Comparison of ENCODE assay signal across 8 cellular contexts in the genomic region with DNA sequence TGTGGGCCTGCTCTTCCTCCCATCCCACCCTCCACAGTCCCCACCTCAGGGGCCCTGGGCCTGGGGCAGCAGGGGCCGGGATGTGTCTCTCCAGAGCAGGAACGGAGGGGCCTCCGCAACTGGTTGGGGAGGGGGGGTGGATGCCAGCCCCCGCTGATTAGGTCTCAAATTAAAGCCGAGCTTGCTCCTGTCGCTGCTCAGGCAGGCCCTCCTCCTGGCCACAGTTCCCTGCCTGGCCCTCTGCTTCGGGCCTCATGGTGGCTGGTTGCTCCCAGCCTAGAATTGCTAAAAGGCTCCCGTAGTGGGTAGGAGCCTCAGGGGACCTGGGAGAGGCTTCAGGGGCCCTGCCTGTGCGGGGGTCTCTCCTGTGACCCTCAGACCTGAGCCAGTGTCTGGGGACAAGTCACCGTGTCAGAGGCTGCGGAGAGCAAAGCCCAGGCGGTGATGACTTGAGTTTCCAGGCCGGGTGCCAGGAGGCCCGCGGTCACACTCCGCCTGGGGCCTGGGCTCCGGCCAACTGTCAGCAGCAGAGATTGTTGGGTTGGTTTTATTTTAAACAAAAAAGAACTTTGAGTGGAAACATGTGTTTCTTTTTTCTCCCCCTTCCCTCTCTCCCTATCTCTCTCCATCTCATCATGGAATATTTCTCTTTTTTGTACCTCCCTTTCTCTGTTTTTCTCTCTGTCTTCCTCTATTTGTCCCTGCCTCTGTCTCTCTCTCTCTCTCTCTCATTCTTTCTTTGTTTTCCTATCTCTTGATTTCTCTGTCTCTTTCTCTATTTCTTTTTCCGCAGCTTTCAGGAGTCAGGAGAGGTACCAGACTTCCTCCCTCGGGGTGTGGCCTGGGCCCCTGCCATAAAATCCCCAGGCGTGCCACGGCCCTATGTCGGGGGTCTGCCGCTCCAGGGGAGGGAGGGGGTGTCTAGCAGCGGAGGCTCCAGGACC. TPM values are rescaled to one million over a fixed set of nuclear protein-coding genes. Genes with fewer than 3 reads are reported as not detected.
A peak's percentile ranks its signal among the peaks of the same experiment; 100 is the strongest.
DNase-seq lines count a peak whose midpoint lies in the region; ATAC-seq, FAIRE-seq and TF ChIP-seq lines count a peak whose summit lies in the region.
"Had no signal": no experiment of that assay in that cellular context is flagged by ENCODE, and none has a peak within 500 bp of the region (broad histone marks: within the 10 kb centered on the region; RNA-seq: fewer than 3 reads in every experiment).

No MANE protein-coding gene starts in this region.

- H3K27me3 ChIP-seq in HUES64 (ENCODE audit: insufficient read depth, low read length): no peaks in the 10 kb centered on the region
- H3K27me3 ChIP-seq in small intestine (ENCODE audit: control insufficient read depth in 2 of 2, insufficient read depth in 2 of 2, low read length in 2 of 2): no peaks in the 10 kb centered on the region

- no peak for TF ChIP-seq CTCF in astrocyte of the cerebellum (IDR thresholded peaks at IDR 0.05; ENCODE audit: low read depth, low read length, missing control alignments)
- no peak for TF ChIP-seq CTCF in GM10266 (IDR thresholded peaks at IDR 0.05; ENCODE audit: control insufficient read depth, insufficient read depth, low read depth, missing control alignments)

- DNase-seq in astrocyte of the cerebellum (ENCODE audit: low read depth) (peak; percentile 81), hypothalamus (lab: John Stamatoyannopoulos, UW) (peak in 45 of 51 donors; percentile 11 to 79 (median 57)), small intestine (peak; percentile 76), GM10266 (ENCODE audit: extremely low spot score) (no peak)
- DNase-seq in activated T-cell treated with anti-CD3 and anti-CD28 coated beads, Interleukin-2, amount 50 U/mL, for 72 hours: no peak

- H3K36me3 Mint-ChIP-seq in activated T-cell treated with anti-CD3 and anti-CD28 coated beads, Interleukin-2, amount 50 U/mL, for 72 hours (ENCODE audit: insufficient read depth in 2 of 2): no peaks in the 10 kb centered on the region

- in situ Hi-C loops in astrocyte of the cerebellum (cut with HindIII; ENCODE audit: low sequenced_read_pairs): no loop called here

- H3K27ac Mint-ChIP-seq in activated T-cell treated with anti-CD3 and anti-CD28 coated beads, Interleukin-2, amount 50 U/mL, for 72 hours: no peak overlapping the region

- no peak for ATAC-seq in GM19351 (IDR thresholded peaks at IDR 0.05; ENCODE audit: unreplicated experiment)
- no peak for ATAC-seq in activated T-cell treated with anti-CD3 and anti-CD28 coated beads, Interleukin-2, amount 50 U/mL, for 72 hours (replicated peaks in 1 of 2)

- H3K36me3 ChIP-seq in HUES64 (ENCODE audit: insufficient read depth, low read length) (no peaks in the 10 kb centered on the region), small intestine (ENCODE audit: control insufficient read depth in 2 of 2, insufficient read depth in 2 of 2, low read length in 2 of 2) (no peaks in the 10 kb centered on the region)

- WGBS in HUES64: 72% methylated on average over 24 of the region's 24 CpGs
- WGBS in small intestine, 3 donors: 17 to 38% (median 24%) methylated on average over 23 to 24 of the region's 24 CpGs

- H3K4me1 Mint-ChIP-seq in activated T-cell treated with anti-CD3 and anti-CD28 coated beads, Interleukin-2, amount 50 U/mL, for 72 hours (ENCODE audit: low read depth): no peaks in the 10 kb centered on the region

- H3K4me3 ChIP-seq in HUES64 (ENCODE audit: low read length) (no peak overlapping the region), astrocyte of the cerebellum (ENCODE audit: low read depth, low read length) (no peak overlapping the region), small intestine (ENCODE audit: low read depth in 1 of 2, low read length in 2 of 2) (no peak overlapping the region)

- no peak overlapping the region for H3K4me3 Mint-ChIP-seq in activated T-cell treated with anti-CD3 and anti-CD28 coated beads, Interleukin-2, amount 50 U/mL, for 72 hours

- H3K27ac ChIP-seq in HUES64 (ENCODE audit: low read depth, low read length) (peak overlapping the region; percentile 64), small intestine (ENCODE audit: low read depth in 1 of 2, low read length in 1 of 2) (peak overlapping the region; percentile 34 to 87)

- no peaks in the 10 kb centered on the region for H3K27me3 Mint-ChIP-seq in activated T-cell treated with anti-CD3 and anti-CD28 coated beads, Interleukin-2, amount 50 U/mL, for 72 hours (ENCODE audit: low read depth)

- no peaks in the 10 kb centered on the region for H3K9me3 ChIP-seq in HUES64 (ENCODE audit: insufficient read depth, low read depth, low read length)
- no peaks in the 10 kb centered on the region for H3K9me3 ChIP-seq in small intestine (ENCODE audit: control insufficient read depth, low read depth)

- no peaks in the 10 kb centered on the region for H3K9me3 Mint-ChIP-seq in activated T-cell treated with anti-CD3 and anti-CD28 coated beads, Interleukin-2, amount 50 U/mL, for 72 hours

- FAIRE-seq in small intestine (lab: Jason Lieb, UNC): no peak

- H3K4me1 ChIP-seq in HUES64 (ENCODE audit: insufficient read depth, low read length) (peaks cover 4% of the 10 kb centered on the region), small intestine (ENCODE audit: control insufficient read depth in 2 of 2, insufficient read depth in 1 of 2, low read depth in 1 of 2, low read length in 1 of 2) (peaks cover 5 to 16% of the 10 kb centered on the region in 2 donors)

- no peak overlapping the region for H3K9ac ChIP-seq in HUES64 (ENCODE audit: low read depth, low read length)

RNA-seq across cellular contexts. Expression of a gene that starts 20.0 kb away (rescaled TPM):
- polyA plus RNA-seq in HUES64 (2013, experiment 1 of 2): 28.0 TPM
- polyA plus RNA-seq in HUES64 (2013, experiment 2 of 2): 32.0 TPM
- 10 to 100 TPM; 16.4 to 23.8 (median 23.3) TPM for polyA plus RNA-seq in small intestine
- total RNA-seq in activated T-cell treated with anti-CD3 and anti-CD28 coated beads, Interleukin-2, amount 50 U/mL, for 72 hours: under 1 TPM in 1 of 2 donors, not detected in 1; 0.43 TPM
- total RNA-seq: T-helper 1 cell treated with Interleukin-12 subunit alpha and Interleukin-12 subunit beta and Interleukin-4 antibody, amounts not matched to agents 30 ng/mL and 1 ng/mL, for 36 hours had no signal

RNA-seq across cellular contexts. Expression of a gene that starts 36.6 kb away (rescaled TPM):
- polyA plus RNA-seq in HUES64 (2013, experiment 1 of 2): 12.8 TPM
- polyA plus RNA-seq in HUES64 (2013, experiment 2 of 2): 15.7 TPM
- polyA plus RNA-seq in small intestine: 10 to 100 TPM in 1 of 3 donors, 1 to 10 TPM in 2; 2.2 to 10.4 (median 4.6) TPM
- 1 to 10 TPM; 7.0 to 9.9 TPM for total RNA-seq in activated T-cell treated with anti-CD3 and anti-CD28 coated beads, Interleukin-2, amount 50 U/mL, for 72 hours

Comparison
In these comparisons a context has a peak if more than half of its experiments do, and no peak if none do; other contexts are left out.
1. DNase-seq: peak in astrocyte of the cerebellum (single experiment), hypothalamus (45 of 51) and small intestine (single experiment); none in GM10266 (single experiment) and activated T-cell treated with anti-CD3 and anti-CD28 coated beads, Interleukin-2, amount 50 U/mL, for 72 hours (0 of 2).